ENCODE assay signal across 23 cellular contexts in genomic region chr1:4935807-4936206, GRCh38.
DNase-seq lines count a peak whose midpoint lies in the region; ATAC-seq, FAIRE-seq and TF ChIP-seq lines count a peak whose summit lies in the region.
"Had no signal": no experiment of that assay in that cellular context is flagged by ENCODE, and none has a peak within 500 bp of the region (broad histone marks: within the 10 kb centered on the region; RNA-seq: fewer than 3 reads in every experiment).

No MANE protein-coding gene starts in this region.

- no peaks in the 10 kb centered on the region for H3K27me3 ChIP-seq in H1 (replicated peaks in 1 of 4; ENCODE audit: control insufficient read depth in 3 of 4, extremely low read depth in 1 of 4, insufficient read depth in 3 of 4, low read length in 3 of 4)
- H3K27me3 ChIP-seq in CD4-positive, alpha-beta T cell (ENCODE audit: control insufficient read depth, insufficient read depth, low read length), result no peaks in the 10 kb centered on the region
- H3K27me3 ChIP-seq: BLaER1 had no signal

- H3K27me3 Mint-ChIP-seq in CD4-positive, alpha-beta T cell, result peaks cover under 1% of the 10 kb centered on the region

- no peak overlapping the region for H3K9ac ChIP-seq in H1 (replicated peaks in 1 of 4; ENCODE audit: extremely low read depth in 1 of 4, low read depth in 3 of 4, low read length in 3 of 4)
- H3K9ac ChIP-seq: BLaER1 had no signal

- H3K4me2 ChIP-seq in H1 (ENCODE audit: insufficient read depth in 1 of 2, low read depth in 2 of 2, low read length in 2 of 2), result no peak overlapping the region
- H3K4me2 ChIP-seq: BLaER1, GM23338 had no signal

- H4K91ac ChIP-seq in H1 (replicated peaks; ENCODE audit: insufficient read length, low read length), result no peak overlapping the region

- no peak overlapping the region for H2BK5ac ChIP-seq in H1 (ENCODE audit: low read depth, low read length)

- TF ChIP-seq POLR2A in H1 (IDR thresholded peaks at IDR 0.05; ENCODE audit: control extremely low read depth in 1 of 2, low read depth in 2 of 2, low read length in 2 of 2), result no peak

- H3K4me1 Mint-ChIP-seq in CD4-positive, alpha-beta T cell (ENCODE audit: low read depth), result no peaks in the 10 kb centered on the region
- H3K4me1 Mint-ChIP-seq: CD4-positive, CD25-positive, alpha-beta regulatory T cell had no signal

- intact Hi-C loops in Right ventricle myocardium superior (cut with DNase I), result no loop called here
- intact Hi-C loops in left cardiac atrium (cut with DNase I), result no loop called here
- intact Hi-C loops in CD4-positive, alpha-beta T cell (cut with DNase I, micrococcal nuclease), result no loop called here

- H3K9me3 ChIP-seq in H1 (ENCODE audit: insufficient read depth in 2 of 2, low read depth in 1 of 2, low read length in 1 of 2), result peaks cover 6% of the 10 kb centered on the region in 2 experiments; a peak in 3 of 4 replicates
- H3K9me3 ChIP-seq in CD4-positive, alpha-beta T cell (ENCODE audit: control insufficient read depth, low read length), result no peaks in the 10 kb centered on the region
- H3K9me3 ChIP-seq: BLaER1 had no signal

- H3K27ac ChIP-seq in H1 (ENCODE audit: low read depth, low read length), result no peak overlapping the region
- no peak overlapping the region for H3K27ac ChIP-seq in CD4-positive, alpha-beta T cell (ENCODE audit: low read depth, low read length)
- H3K27ac ChIP-seq: BLaER1, HL-60 had no signal

- TF ChIP-seq RAD21 in H1 (IDR thresholded peaks at IDR 0.05 in 1 of 2, conservative IDR thresholded peaks at IDR 0.05 in 1 of 2; ENCODE audit: low read depth in 2 of 2, low read length in 2 of 2), result 0 out of 4 replicates have a peak, but pooled peaks of 1 of the 2 experiments have one; percentile 5

- peaks cover 8% of the 10 kb centered on the region for H3K9me3 Mint-ChIP-seq in CD4-positive, alpha-beta T cell

- no peak overlapping the region for H3K27ac Mint-ChIP-seq in CD4-positive, alpha-beta T cell
- H3K27ac Mint-ChIP-seq: CD4-positive, CD25-positive, alpha-beta regulatory T cell; GM23338 had no signal

- no peaks in the 10 kb centered on the region for H3K23me2 ChIP-seq in H1 (ENCODE audit: low read depth, low read length)

- no peak overlapping the region for H3K14ac ChIP-seq in H1 (ENCODE audit: insufficient read length)

- POLR2A ChIA-PET in H1 (lab: Charles Lee; ENCODE audit: partially characterized antibody), result no interaction called here
- POLR2A ChIA-PET in CD4-positive, alpha-beta T cell (lab: Charles Lee), result no interaction called here

- no peak overlapping the region for H3K4ac ChIP-seq in H1 (replicated peaks; ENCODE audit: insufficient read length, low read depth, low read length)

- H3K4me3 ChIP-seq in H1 (ENCODE audit: extremely low read depth in 1 of 4, insufficient read depth in 2 of 4, low read depth in 3 of 4, low read length in 4 of 4), result no peak overlapping the region
- H3K4me3 ChIP-seq: BLaER1, GM23338 had no signal

- peak overlapping the region; percentile 31; the same call in 1 of the 2 replicates for H2AFZ ChIP-seq in H1 (ENCODE audit: low read length)
- H2AFZ ChIP-seq: GM23338 had no signal

- DNase-seq in Right ventricle myocardium superior (no peak), left cardiac atrium (no peak), H1 (ENCODE audit: low read depth in 1 of 2, low spot score in 2 of 2) (no peak), inferior parietal cortex (ENCODE audit: extremely low spot score) (peak; percentile 6), pons (ENCODE audit: low spot score) (peak; percentile 29), cerebellar cortex (ENCODE audit: low spot score) (no peak)
- no peak for DNase-seq in CD4-positive, alpha-beta T cell
- no peak for DNase-seq in activated naive CD4-positive, alpha-beta T cell treated with Interleukin-2 at 50 U/mL for 16 hours
- DNase-seq: CD4-positive, CD25-positive, alpha-beta regulatory T cell; HCEC 1CT; Karpas-422; NCI-H1092; NCI-H1417 treated with DMSO at 0.1 percent for 48 hours; NCI-H1694 treated with DMSO at 0.1 percent for 48 hours; NCI-H2081; NCI-H2227 treated with DMSO at 0.1 percent for 48 hours; NCI-H526 treated with DMSO at 0.1 percent for 48 hours; RPMI8226; SHP77 treated with DMSO at 0.1 percent for 48 hours had no signal

- no peak for FAIRE-seq in H1 (lab: Jason Lieb, UNC)
- FAIRE-seq: D721Med had no signal

- no peak overlapping the region for H4K8ac ChIP-seq in H1 (ENCODE audit: extremely low read depth, insufficient read depth, low read length)

- H3K18ac ChIP-seq in H1 (ENCODE audit: extremely low read depth, low read length), result no peak overlapping the region

- no peaks in the 10 kb centered on the region for H3K79me2 ChIP-seq in H1 (ENCODE audit: control insufficient read depth in 1 of 2, insufficient read depth in 2 of 2, low read length in 2 of 2)

- no peaks in the 10 kb centered on the region for H3K79me1 ChIP-seq in H1 (ENCODE audit: low read depth, low read length)

- no peak for TF ChIP-seq CTCF in H1 (IDR thresholded peaks at IDR 0.05; ENCODE audit: control extremely low read depth in 1 of 3, insufficient read depth in 1 of 3, low read depth in 1 of 3, low read length in 3 of 3)
- TF ChIP-seq CTCF in CD4-positive, alpha-beta T cell (IDR thresholded peaks at IDR 0.05), result no peak

- no peak for TF ChIP-seq EP300 in H1 (IDR thresholded peaks at IDR 0.05; ENCODE audit: borderline replicate concordance in 1 of 2, low read depth in 2 of 2, low read length in 2 of 2)

- no peak overlapping the region for H3K4me3 Mint-ChIP-seq in CD4-positive, alpha-beta T cell
- H3K4me3 Mint-ChIP-seq: CD4-positive, CD25-positive, alpha-beta regulatory T cell; GM23338 had no signal

- ATAC-seq in Right ventricle myocardium superior (ENCODE audit: poor library complexity), result peak; percentile 69
- ATAC-seq in left cardiac atrium, result no peak
- ATAC-seq in CD4-positive, alpha-beta T cell (ENCODE audit: poor library complexity), result no peak
- ATAC-seq: GM23338 had no signal

- H3K36me3 ChIP-seq in H1 (ENCODE audit: control insufficient read depth in 2 of 4, insufficient read depth in 4 of 4, low read length in 3 of 4), result no peaks in the 10 kb centered on the region
- H3K36me3 ChIP-seq: BLaER1 had no signal

- no peak overlapping the region for H4K5ac ChIP-seq in H1 (ENCODE audit: insufficient read length, low read depth, low read length)

- no peaks in the 10 kb centered on the region for H4K20me1 ChIP-seq in H1 (replicated peaks in 1 of 2; ENCODE audit: control insufficient read depth in 1 of 2, insufficient read depth in 2 of 2, low read length in 2 of 2)
- H4K20me1 ChIP-seq: BLaER1 had no signal

- no peak overlapping the region for H2AK5ac ChIP-seq in H1 (ENCODE audit: low read depth, low read length)

- peaks cover 0 to 3% (median 0%) of the 10 kb centered on the region in 4 experiments; a peak in 3 of 7 replicates for H3K4me1 ChIP-seq in H1 (replicated peaks in 1 of 4; ENCODE audit: control insufficient read depth in 3 of 4, insufficient read depth in 4 of 4, low read length in 3 of 4)

- H3K56ac ChIP-seq in H1 (replicated peaks; ENCODE audit: insufficient read length, low read depth, low read length), result no peak overlapping the region

- CTCF ChIA-PET in H1 (lab: Charles Lee; ENCODE audit: partially characterized antibody), result interaction anchor here (0.5 kb wide), 1 partner anchor 142 kb away, joined by 3 read pairs; no protein-coding TSS in a partner anchor
- CTCF ChIA-PET in CD4-positive, alpha-beta T cell (lab: Charles Lee), result no interaction called here

- H2BK12ac ChIP-seq in H1 (ENCODE audit: low read depth, low read length), result no peak overlapping the region

- H3K23ac ChIP-seq in H1 (ENCODE audit: insufficient read length), result no peak overlapping the region

- no peaks in the 10 kb centered on the region for H3K36me3 Mint-ChIP-seq in CD4-positive, alpha-beta T cell (ENCODE audit: low read depth)
- H3K36me3 Mint-ChIP-seq: CD4-positive, CD25-positive, alpha-beta regulatory T cell had no signal

- WGBS in H1 (ENCODE audit: extremely low coverage in 1 of 2, insufficient coverage in 1 of 2, insufficient read length in 1 of 2, insufficient replicate concordance in 2 of 2, low coverage in 1 of 2, low lambda C conversion rate in 2 of 2, missing lambda C conversion rate in 1 of 2), 2 experiments, result 86% methylated on average over 4 of the region's 4 CpGs; no CpG with 5 or more reads in 1 of the 2 experiments

- no peak overlapping the region for H2BK20ac ChIP-seq in H1 (ENCODE audit: low read length)

- H2BK120ac ChIP-seq in H1 (replicated peaks; ENCODE audit: low read depth, low read length), result no peak overlapping the region

- H2BK15ac ChIP-seq in H1 (ENCODE audit: low read length), result peak overlapping the region; percentile 93; the same call in 1 of the 2 replicates

TF ChIP-seq in H1, 55 proteins besides CTCF, POLR2A, EP300 and RAD21:
- TF ChIP-seq NANOG (IDR thresholded peaks at IDR 0.05; ENCODE audit: insufficient read depth, low read depth, low read length, poor library complexity, severe bottlenecking), result no peak
- no peak for TF ChIP-seq RXRA (IDR thresholded peaks at IDR 0.05; ENCODE audit: insufficient read depth, low read depth, low read length)
- no peak for TF ChIP-seq KDM5A (IDR thresholded peaks at IDR 0.05; ENCODE audit: low read length)
- no peak for TF ChIP-seq NRF1 (IDR thresholded peaks at IDR 0.05; ENCODE audit: low read depth, low read length)
- TF ChIP-seq EZH2 (IDR thresholded peaks at IDR 0.05; ENCODE audit: low read depth, low read length, severe bottlenecking), result no peak
- no peak for TF ChIP-seq GABPA (IDR thresholded peaks at IDR 0.05; ENCODE audit: borderline replicate concordance, insufficient read depth, low read length)
- TF ChIP-seq JUND (IDR thresholded peaks at IDR 0.05; ENCODE audit: low read length), result no peak
- TF ChIP-seq EGR1 (IDR thresholded peaks at IDR 0.05; ENCODE audit: borderline replicate concordance, low read depth, low read length), result no peak
TF ChIP-seq in H1: peak in this region for 0.

Comparison
In these comparisons a context has a peak if more than half of its experiments do, and no peak if none do; other contexts are left out.
1. DNase-seq: peak in inferior parietal cortex (single experiment) and pons (single experiment); none in Right ventricle myocardium superior (single experiment), left cardiac atrium (single experiment), H1 (0 of 2), CD4-positive, alpha-beta T cell (0 of 10), activated naive CD4-positive, alpha-beta T cell treated with Interleukin-2 at 50 U/mL for 16 hours (single experiment) and cerebellar cortex (single experiment).